In the genomic region with DNA sequence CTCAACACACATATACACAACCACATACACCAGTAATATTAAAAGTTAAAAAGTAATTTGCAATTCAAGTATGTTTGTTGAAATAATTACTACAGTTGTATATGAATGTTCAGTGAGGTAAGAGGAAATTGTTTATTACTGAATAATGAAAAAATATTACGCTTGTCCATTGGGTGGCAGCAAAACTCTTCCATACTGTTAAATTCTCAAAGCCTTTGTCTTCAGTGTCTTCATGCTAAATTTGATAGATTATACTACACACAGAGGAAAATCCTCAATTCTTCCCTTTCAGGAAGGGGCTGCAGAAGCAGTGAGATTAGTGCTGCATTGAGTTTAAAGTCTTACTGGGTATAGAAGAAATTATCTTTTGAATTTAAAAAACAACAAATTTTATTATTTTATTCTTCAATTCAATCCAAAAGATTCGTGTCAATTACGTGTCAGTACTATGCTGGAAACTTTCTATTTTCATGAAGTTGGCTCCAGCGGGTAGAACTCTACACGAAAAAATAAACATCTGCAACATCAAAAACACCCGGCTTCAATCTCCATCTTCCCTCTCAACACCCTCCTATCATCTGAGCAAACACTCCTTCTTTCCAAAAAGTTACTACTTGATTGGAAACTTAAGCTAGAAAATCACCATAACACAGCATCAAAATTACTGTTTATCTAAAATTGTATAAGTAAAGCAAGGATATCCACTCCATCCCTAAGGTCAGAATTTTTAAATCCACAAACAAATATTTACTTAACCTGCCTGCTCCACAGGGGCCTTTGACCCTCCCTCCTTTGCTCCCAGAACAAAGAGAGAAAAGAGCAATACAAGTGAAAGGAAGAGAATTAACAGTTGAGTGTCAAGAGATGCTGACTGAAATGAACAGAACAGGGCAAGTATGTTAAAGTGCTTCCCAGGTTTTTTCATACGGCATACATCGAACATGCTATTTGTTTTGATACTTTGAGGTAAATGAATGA, we compare ENCODE assay signal across 9 cellular contexts. TPM values are rescaled to one million over a fixed set of nuclear protein-coding genes. Genes with fewer than 3 reads are reported as not detected.
DNase-seq lines count a peak whose midpoint lies in the region; ATAC-seq, FAIRE-seq and TF ChIP-seq lines count a peak whose summit lies in the region.
"Had no signal": no experiment of that assay in that cellular context is flagged by ENCODE, and none has a peak within 500 bp of the region (broad histone marks: within the 10 kb centered on the region; RNA-seq: fewer than 3 reads in every experiment).

No MANE protein-coding gene starts in this region.

- no peaks in the 10 kb centered on the region for H3K36me3 ChIP-seq in body of pancreas (replicated peaks in 1 of 2; ENCODE audit: insufficient read depth in 1 of 2, low read depth in 2 of 2)
- H3K36me3 ChIP-seq in kidney (ENCODE audit: control insufficient read depth in 1 of 2, insufficient read depth in 2 of 2, low read length in 2 of 2) = no peaks in the 10 kb centered on the region
- H3K36me3 ChIP-seq in upper lobe of right lung = no peaks in the 10 kb centered on the region

- TF ChIP-seq CTCF in body of pancreas (IDR thresholded peaks at IDR 0.05) = peak; percentile 8 to 71 (median 60)
- TF ChIP-seq CTCF in kidney (IDR thresholded peaks at IDR 0.05; ENCODE audit: borderline replicate concordance, extremely low read depth, insufficient read depth) = peak; percentile 25
- TF ChIP-seq CTCF in upper lobe of right lung (IDR thresholded peaks at IDR 0.05) = peak; percentile 58

- no peak for ATAC-seq in activated CD4-positive, alpha-beta T cell treated with anti-CD3 and anti-CD28 coated beads for 36 hours
- peak; percentile 68 for ATAC-seq in body of pancreas
- peak; percentile 78 for ATAC-seq in upper lobe of right lung

- peaks cover 6% of the 10 kb centered on the region for H3K27me3 Mint-ChIP-seq in activated CD4-positive, alpha-beta T cell treated with anti-CD3 and anti-CD28 coated beads for 36 hours

- no peak overlapping the region for H3K9ac ChIP-seq in kidney (ENCODE audit: low read length in 2 of 2)

- H3K27ac Mint-ChIP-seq in activated CD4-positive, alpha-beta T cell treated with anti-CD3 and anti-CD28 coated beads for 36 hours = no peak overlapping the region

- no peak for TF ChIP-seq POLR2A in body of pancreas (IDR thresholded peaks at IDR 0.05)
- no peak for TF ChIP-seq POLR2A in GM12891 (IDR thresholded peaks at IDR 0.05; ENCODE audit: low read depth, low read length)

- H3K36me3 Mint-ChIP-seq in activated CD4-positive, alpha-beta T cell treated with anti-CD3 and anti-CD28 coated beads for 36 hours (ENCODE audit: low read depth) = no peaks in the 10 kb centered on the region

- WGBS in body of pancreas, 2 donors = 50 to 52% methylated on average over 8 of the region's 8 CpGs

- CTCF ChIA-PET in activated CD4-positive, alpha-beta T cell treated with anti-CD3 and anti-CD28 coated beads for 36 hours (lab: Charles Lee) = interaction anchor here (0.7 to 4.4 kb wide), 13 partner anchors 12 to 418 kb away, joined by 3 to 41 read pairs (median 5); no protein-coding TSS in a partner anchor

- H3K27me3 ChIP-seq in body of pancreas = no peaks in the 10 kb centered on the region
- H3K27me3 ChIP-seq in upper lobe of right lung = no peaks in the 10 kb centered on the region

- POLR2A ChIA-PET in activated CD4-positive, alpha-beta T cell treated with anti-CD3 and anti-CD28 coated beads for 36 hours (lab: Charles Lee) = no interaction called here

- DNase-seq in activated CD4-positive, alpha-beta T cell treated with anti-CD3 and anti-CD28 coated beads for 36 hours = peak; percentile 15
- DNase-seq in activated CD4-positive, alpha-beta T cell treated with anti-CD3 and anti-CD28 coated beads, Interleukin-2, amount 50 U/mL, for 48 hours = no peak
- DNase-seq in HCEC 1CT (peak; percentile 64), NCI-H345 (lab: John Stamatoyannopoulos, UW) (peak; percentile 60), body of pancreas (peak in 1 of 4 donors; percentile 26), kidney (no peak), upper lobe of right lung (no peak), GM12891 (ENCODE audit: insufficient read length, low spot score) (no peak)

- H3K4me3 Mint-ChIP-seq in activated CD4-positive, alpha-beta T cell treated with anti-CD3 and anti-CD28 coated beads for 36 hours = no peak overlapping the region

- no peak overlapping the region for H3K4me3 ChIP-seq in body of pancreas
- H3K4me3 ChIP-seq in kidney (ENCODE audit: low read length in 2 of 2) = no peak overlapping the region
- H3K4me3 ChIP-seq in upper lobe of right lung = no peak overlapping the region

- H3K4me1 ChIP-seq in body of pancreas = peaks cover 6% of the 10 kb centered on the region
- H3K4me1 ChIP-seq in kidney (ENCODE audit: control insufficient read depth in 1 of 2, insufficient read depth in 1 of 2, low read depth in 1 of 2, low read length in 2 of 2) = peaks cover 0 to 7% of the 10 kb centered on the region in 2 donors
- H3K4me1 ChIP-seq in upper lobe of right lung = no peaks in the 10 kb centered on the region

- no peaks in the 10 kb centered on the region for H3K9me3 ChIP-seq in body of pancreas
- H3K9me3 ChIP-seq in kidney (ENCODE audit: control insufficient read depth in 1 of 2, low read length in 2 of 2) = no peaks in the 10 kb centered on the region
- no peaks in the 10 kb centered on the region for H3K9me3 ChIP-seq in upper lobe of right lung

- H3K27ac ChIP-seq in body of pancreas (no peak overlapping the region), kidney (ENCODE audit: low read depth in 2 of 2, low read length in 2 of 2) (no peak overlapping the region), upper lobe of right lung (no peak overlapping the region)

- FAIRE-seq in kidney (lab: Jason Lieb, UNC) (peak; percentile 63), GM12891 (lab: Jason Lieb, UNC) (no peak)
- FAIRE-seq: G401.6 had no signal

- no peaks in the 10 kb centered on the region for H3K9me3 Mint-ChIP-seq in activated CD4-positive, alpha-beta T cell treated with anti-CD3 and anti-CD28 coated beads for 36 hours (ENCODE audit: low read depth)

- H3K4me1 Mint-ChIP-seq in activated CD4-positive, alpha-beta T cell treated with anti-CD3 and anti-CD28 coated beads for 36 hours = no peaks in the 10 kb centered on the region

- intact Hi-C loops in activated CD4-positive, alpha-beta T cell treated with anti-CD3 and anti-CD28 coated beads for 36 hours (cut with DNase I, micrococcal nuclease) = loop anchor here (1.0 to 10.0 kb wide), 6 partner anchors 61 to 951 kb away; partner anchors contain the start of gene CAV1 (in 1 of the 2)
- intact Hi-C loops in body of pancreas (cut with DNase I) (no loop called here), kidney (cut with DNase I) (no loop called here), upper lobe of right lung (cut with DNase I) (no loop called here)

TF ChIP-seq in GM12891, 5 proteins besides CTCF, POLR2A, EP300 and RAD21:
- TF ChIP-seq POLR2AphosphoS5 (IDR thresholded peaks at IDR 0.05; ENCODE audit: low read depth, low read length) (no peak), PAX5 (IDR thresholded peaks at IDR 0.05; ENCODE audit: insufficient read depth, low read length, severe bottlenecking) (no peak), TAF1 (IDR thresholded peaks at IDR 0.05; ENCODE audit: low read depth, low read length) (no peak), POU2F2 (IDR thresholded peaks at IDR 0.05; ENCODE audit: low read depth, low read length) (no peak), SPI1 (IDR thresholded peaks at IDR 0.05; ENCODE audit: low read depth, low read length) (no peak)

RNA-seq across cellular contexts. Expression of gene TES, which starts 37.0 kb away (rescaled TPM):
- 10 to 100 TPM; 84.8 to 97.5 TPM for total RNA-seq in activated CD4-positive, alpha-beta T cell treated with anti-CD3 and anti-CD28 coated beads for 36 hours
- total RNA-seq in body of pancreas (10 to 100 TPM; 17.1 to 29.8 TPM), kidney (108 TPM), upper lobe of right lung (94.0 TPM)
- polyA plus RNA-seq in kidney (ENCODE audit: insufficient read depth, low read depth, low replicate concordance) = 21.5 TPM
- 28.3 TPM for polyA plus RNA-seq in GM12891 (2012; ENCODE audit: low read depth, missing spikeins)

Comparison
In these comparisons a context has a peak if more than half of its experiments do, and no peak if none do; other contexts are left out.
1. DNase-seq: peak in activated CD4-positive, alpha-beta T cell treated with anti-CD3 and anti-CD28 coated beads for 36 hours (single experiment), HCEC 1CT (single experiment) and NCI-H345 (single experiment); none in activated CD4-positive, alpha-beta T cell treated with anti-CD3 and anti-CD28 coated beads, Interleukin-2, amount 50 U/mL, for 48 hours (0 of 2), kidney (single experiment), upper lobe of right lung (single experiment) and GM12891 (single experiment).
2. intact Hi-C loops: an anchor here in activated CD4-positive, alpha-beta T cell treated with anti-CD3 and anti-CD28 coated beads for 36 hours (1.0 to 10.0 kb wide); none called in body of pancreas, kidney and upper lobe of right lung.
3. Peak in every context shown above with its lines, with median percentiles within 50 percentile points of each other: CTCF ChIP-seq.